Comparison of ENCODE assay signal across 11 cellular contexts in the genomic region with DNA sequence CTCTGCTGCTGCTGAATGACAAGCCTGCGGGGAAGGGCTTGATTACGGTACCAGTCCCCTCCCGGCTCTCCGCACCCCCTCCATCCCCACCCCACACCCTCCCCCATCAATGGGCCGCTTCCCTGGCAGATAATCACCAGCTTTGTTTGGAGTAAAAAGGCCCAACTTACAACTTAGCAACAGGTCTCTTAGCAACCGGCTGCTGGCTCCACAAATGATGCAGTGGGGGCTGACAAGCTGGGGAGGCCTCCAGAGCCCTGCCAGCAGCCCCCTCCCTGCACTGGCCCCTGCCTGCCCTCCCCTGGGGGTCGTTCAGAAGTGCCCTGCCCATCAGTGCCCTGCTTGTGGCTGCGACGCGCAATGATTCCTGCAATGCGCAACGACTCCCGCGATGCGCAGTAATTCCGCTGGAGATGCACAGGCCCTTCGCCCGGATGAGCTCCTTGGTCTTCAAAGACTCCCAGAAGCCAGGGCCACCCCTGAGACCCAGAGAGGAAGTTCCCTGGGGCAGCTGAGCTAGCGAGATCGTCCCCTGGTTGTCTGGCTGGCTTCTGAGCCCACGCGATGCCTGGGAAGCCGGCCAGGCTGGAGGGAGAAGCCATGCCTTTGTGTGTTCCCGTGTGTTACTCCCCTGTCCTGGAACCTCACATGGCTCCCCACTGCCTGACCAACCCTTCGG. TPM values are rescaled to one million over a fixed set of nuclear protein-coding genes. Genes with fewer than 3 reads are reported as not detected.
DNase-seq lines count a peak whose midpoint lies in the region; ATAC-seq, FAIRE-seq and TF ChIP-seq lines count a peak whose summit lies in the region.
"Had no signal": no experiment of that assay in that cellular context is flagged by ENCODE, and none has a peak within 500 bp of the region (broad histone marks: within the 10 kb centered on the region; RNA-seq: fewer than 3 reads in every experiment).

No MANE protein-coding gene starts in this region.

- TF ChIP-seq CTCF in WTC11 (IDR thresholded peaks at IDR 0.05) (no peak), heart left ventricle (IDR thresholded peaks at IDR 0.05) (no peak), pancreas (IDR thresholded peaks at IDR 0.05) (no peak)

- H3K4me3 Mint-ChIP-seq in WTC11 = no peak overlapping the region
- H3K4me3 Mint-ChIP-seq: activated CD4-positive, alpha-beta T cell treated with anti-CD3 and anti-CD28 coated beads, Interleukin-2, amount 10 ng/mL, durations not matched to agents 7 days and 5 days had no signal

- no peaks in the 10 kb centered on the region for H3K36me3 Mint-ChIP-seq in WTC11

- no peak for DNase-seq in WTC11 (ENCODE audit: low spot score)
- peak; percentile 69 to 86 (median 81) for DNase-seq in heart left ventricle
- no peak for DNase-seq in pancreas
- DNase-seq in GF-D8 (lab: John Stamatoyannopoulos, UW) = no peak
- DNase-seq: activated CD4-positive, alpha-beta T cell treated with anti-CD3 and anti-CD28 coated beads, Interleukin-2, amount 10 ng/mL, durations not matched to agents 7 days and 5 days; colonic mucosa; NCI-H526 had no signal

- peaks cover 0 to 34% (median 16%) of the 10 kb centered on the region in 12 donors for H3K4me1 ChIP-seq in heart left ventricle
- no peaks in the 10 kb centered on the region for H3K4me1 ChIP-seq in pancreas
- H3K4me1 ChIP-seq: colonic mucosa had no signal

- no peak for TF ChIP-seq EP300 in Ishikawa (IDR thresholded peaks at IDR 0.05; ENCODE audit: borderline replicate concordance)

- H3K36me3 ChIP-seq in heart left ventricle = peaks cover 0 to 59% (median 28%) of the 10 kb centered on the region in 9 donors
- H3K36me3 ChIP-seq in pancreas = no peaks in the 10 kb centered on the region
- H3K36me3 ChIP-seq: colonic mucosa had no signal

- no peaks in the 10 kb centered on the region for H3K27me3 Mint-ChIP-seq in WTC11 (ENCODE audit: low read depth)
- H3K27me3 Mint-ChIP-seq: activated CD4-positive, alpha-beta T cell treated with anti-CD3 and anti-CD28 coated beads, Interleukin-2, amount 10 ng/mL, durations not matched to agents 7 days and 5 days had no signal

- POLR2A ChIA-PET in WTC11 (lab: Charles Lee) = no interaction called here

- peaks cover 8% of the 10 kb centered on the region for H3K4me1 Mint-ChIP-seq in WTC11
- H3K4me1 Mint-ChIP-seq: activated CD4-positive, alpha-beta T cell treated with anti-CD3 and anti-CD28 coated beads, Interleukin-2, amount 10 ng/mL, durations not matched to agents 7 days and 5 days had no signal

- H3K4me3 ChIP-seq in heart left ventricle (no peak overlapping the region), pancreas (no peak overlapping the region)
- H3K4me3 ChIP-seq: colonic mucosa had no signal

- ATAC-seq in WTC11 (peak; percentile 59), heart left ventricle (peak; percentile 50 to 89 (median 86)), pancreas (peak in 3 of 4 donors; percentile 48 to 65 (median 50)), HG02678 (IDR thresholded peaks at IDR 0.05; ENCODE audit: unreplicated experiment) (no peak), GM21390 (IDR thresholded peaks at IDR 0.05; ENCODE audit: unreplicated experiment) (no peak), GM19328 (IDR thresholded peaks at IDR 0.05; ENCODE audit: unreplicated experiment) (no peak)

- TF ChIP-seq RAD21 in Ishikawa (IDR thresholded peaks at IDR 0.05; ENCODE audit: low read depth) = no peak

- intact Hi-C loops in heart left ventricle (cut with DNase I) = no loop called here
- intact Hi-C loops in pancreas (cut with DNase I) = no loop called here

- H3K27me3 ChIP-seq in heart left ventricle = no peaks in the 10 kb centered on the region
- no peaks in the 10 kb centered on the region for H3K27me3 ChIP-seq in pancreas
- H3K27me3 ChIP-seq: colonic mucosa had no signal

- WGBS in heart left ventricle, 4 donors = 26 to 73% (median 53%) methylated on average over 19 to 25 of the region's 25 CpGs
- 71 to 74% methylated on average over 25 of the region's 25 CpGs for whole genome bisulfite sequencing in pancreas, 2 donors

- no peak for TF ChIP-seq POLR2A in heart left ventricle (IDR thresholded peaks at IDR 0.05)

- no peaks in the 10 kb centered on the region for H3K9me3 ChIP-seq in heart left ventricle
- H3K9me3 ChIP-seq in pancreas = no peaks in the 10 kb centered on the region
- H3K9me3 ChIP-seq: colonic mucosa had no signal

- CTCF ChIA-PET in WTC11 (lab: Charles Lee) = interaction anchor here (0.7 to 1.8 kb wide), 3 partner anchors 23 to 36 kb away, joined by 3 to 10 read pairs (median 3); a partner anchor contains a TSS

- H3K27ac ChIP-seq in heart left ventricle (peak overlapping the region in 5 of 12 donors; percentile 13 to 58 (median 48)), pancreas (no peak overlapping the region)
- H3K27ac ChIP-seq: colonic mucosa had no signal

- FAIRE-seq in pancreas (lab: Jason Lieb, UNC) = no peak

- H3K9me3 Mint-ChIP-seq in WTC11 = no peaks in the 10 kb centered on the region
- H3K9me3 Mint-ChIP-seq: activated CD4-positive, alpha-beta T cell treated with anti-CD3 and anti-CD28 coated beads, Interleukin-2, amount 10 ng/mL, durations not matched to agents 7 days and 5 days had no signal

- H3K27ac Mint-ChIP-seq in WTC11 = peak overlapping the region; percentile 86; the same call in 1 of the 2 replicates
- H3K27ac Mint-ChIP-seq: activated CD4-positive, alpha-beta T cell treated with anti-CD3 and anti-CD28 coated beads, Interleukin-2, amount 10 ng/mL, durations not matched to agents 7 days and 5 days had no signal

TF ChIP-seq in Ishikawa, 13 proteins besides CTCF, POLR2A, EP300 and RAD21:
- no peak for TF ChIP-seq CREB1 (IDR thresholded peaks at IDR 0.05; ENCODE audit: low read depth)
- TF ChIP-seq, protein P1, sequence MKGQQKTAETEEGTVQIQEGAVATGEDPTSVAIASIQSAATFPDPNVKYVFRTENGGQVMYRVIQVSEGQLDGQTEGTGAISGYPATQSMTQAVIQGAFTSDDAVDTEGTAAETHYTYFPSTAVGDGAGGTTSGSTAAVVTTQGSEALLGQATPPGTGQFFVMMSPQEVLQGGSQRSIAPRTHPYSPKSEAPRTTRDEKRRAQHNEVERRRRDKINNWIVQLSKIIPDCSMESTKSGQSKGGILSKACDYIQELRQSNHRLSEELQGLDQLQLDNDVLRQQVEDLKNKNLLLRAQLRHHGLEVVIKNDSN (IDR thresholded peaks at IDR 0.05) = peak; percentile 30; the same call in 1 of the 2 replicates

TF ChIP-seq in WTC11, 78 proteins besides CTCF, POLR2A, EP300 and RAD21:
- TF ChIP-seq, protein P2, sequence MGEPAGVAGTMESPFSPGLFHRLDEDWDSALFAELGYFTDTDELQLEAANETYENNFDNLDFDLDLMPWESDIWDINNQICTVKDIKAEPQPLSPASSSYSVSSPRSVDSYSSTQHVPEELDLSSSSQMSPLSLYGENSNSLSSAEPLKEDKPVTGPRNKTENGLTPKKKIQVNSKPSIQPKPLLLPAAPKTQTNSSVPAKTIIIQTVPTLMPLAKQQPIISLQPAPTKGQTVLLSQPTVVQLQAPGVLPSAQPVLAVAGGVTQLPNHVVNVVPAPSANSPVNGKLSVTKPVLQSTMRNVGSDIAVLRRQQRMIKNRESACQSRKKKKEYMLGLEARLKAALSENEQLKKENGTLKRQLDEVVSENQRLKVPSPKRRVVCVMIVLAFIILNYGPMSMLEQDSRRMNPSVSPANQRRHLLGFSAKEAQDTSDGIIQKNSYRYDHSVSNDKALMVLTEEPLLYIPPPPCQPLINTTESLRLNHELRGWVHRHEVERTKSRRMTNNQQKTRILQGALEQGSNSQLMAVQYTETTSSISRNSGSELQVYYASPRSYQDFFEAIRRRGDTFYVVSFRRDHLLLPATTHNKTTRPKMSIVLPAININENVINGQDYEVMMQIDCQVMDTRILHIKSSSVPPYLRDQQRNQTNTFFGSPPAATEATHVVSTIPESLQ (CRISPR knock-in tag; IDR thresholded peaks at IDR 0.05) = no peak
- TF ChIP-seq, protein P3, sequence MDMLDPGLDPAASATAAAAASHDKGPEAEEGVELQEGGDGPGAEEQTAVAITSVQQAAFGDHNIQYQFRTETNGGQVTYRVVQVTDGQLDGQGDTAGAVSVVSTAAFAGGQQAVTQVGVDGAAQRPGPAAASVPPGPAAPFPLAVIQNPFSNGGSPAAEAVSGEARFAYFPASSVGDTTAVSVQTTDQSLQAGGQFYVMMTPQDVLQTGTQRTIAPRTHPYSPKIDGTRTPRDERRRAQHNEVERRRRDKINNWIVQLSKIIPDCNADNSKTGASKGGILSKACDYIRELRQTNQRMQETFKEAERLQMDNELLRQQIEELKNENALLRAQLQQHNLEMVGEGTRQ (CRISPR knock-in tag; IDR thresholded peaks at IDR 0.05) = peak; percentile 65

RNA-seq across cellular contexts. Expression of a gene that starts 23.3 kb away (rescaled TPM):
- total RNA-seq in WTC11 (2021) (14.0 to 17.9 TPM (median 16.7 TPM) in 3 replicates), heart left ventricle (10 to 100 TPM in 6 of 9 donors, 1 to 10 TPM in 3; 7.2 to 23.6 (median 11.9) TPM), pancreas (10 to 100 TPM in 1 of 6 donors, 1 to 10 TPM in 5; 3.2 to 12.4 (median 4.3) TPM)
- polyA plus RNA-seq in heart left ventricle (10 to 100 TPM; 18.8 to 20.4 TPM), pancreas (10 to 100 TPM; 14.8 to 17.1 TPM)

Comparison
In these comparisons a context has a peak if more than half of its experiments do, and no peak if none do; other contexts are left out.
1. ATAC-seq: peak in WTC11 (single experiment), heart left ventricle (4 of 4) and pancreas (3 of 4); none in HG02678 (single experiment), GM21390 (single experiment) and GM19328 (single experiment).
2. DNase-seq: peak in heart left ventricle (5 of 5); none in WTC11 (single experiment), pancreas (0 of 6) and GF-D8 (single experiment).